In genomic region chr2:55154525-55155030, GRCh38 we compare ENCODE assay signal across 15 cellular contexts.
A peak's percentile ranks its signal among the peaks of the same experiment; 100 is the strongest.
DNase-seq lines count a peak whose midpoint lies in the region; ATAC-seq and TF ChIP-seq lines count a peak whose summit lies in the region.
"Had no signal": no experiment of that assay in that cellular context is flagged by ENCODE, and none has a peak within 500 bp of the region (broad histone marks: within the 10 kb centered on the region; RNA-seq: fewer than 3 reads in every experiment).

No MANE protein-coding gene starts in this region.

- no peak overlapping the region for H3K4me2 ChIP-seq in H9 (ENCODE audit: insufficient read depth, insufficient read length, low read length)

- H3K79me2 ChIP-seq in H9 (ENCODE audit: insufficient read depth, low read length) = no peaks in the 10 kb centered on the region

- H3K79me1 ChIP-seq in H9 (ENCODE audit: insufficient read depth, low read depth, low read length, poor library complexity, severe bottlenecking) = no peaks in the 10 kb centered on the region

- H2BK12ac ChIP-seq in H9 (ENCODE audit: insufficient read length, low read depth, low read length) = no peak overlapping the region

- H3K27me3 Mint-ChIP-seq in H9 (ENCODE audit: low read depth) = no peaks in the 10 kb centered on the region
- no peaks in the 10 kb centered on the region for H3K27me3 Mint-ChIP-seq in WTC11 (ENCODE audit: low read depth)
- H3K27me3 Mint-ChIP-seq: activated CD4-positive, alpha-beta memory T cell treated with anti-CD3 and anti-CD28 coated beads for 36 hours had no signal

- intact Hi-C loops in ascending aorta (cut with DNase I) = loop anchor here (2.0 kb wide), 1 partner anchor 20 kb away; no protein-coding TSS in a partner anchor
- intact Hi-C loops in stomach (cut with DNase I; ENCODE audit: low total_unique reads) = no loop called here

- H2AK5ac ChIP-seq in H9 (ENCODE audit: insufficient read length, low read length) = no peak overlapping the region

- H3K4me3 Mint-ChIP-seq in H9 (no peak overlapping the region), WTC11 (no peak overlapping the region)
- H3K4me3 Mint-ChIP-seq: activated CD4-positive, alpha-beta memory T cell treated with anti-CD3 and anti-CD28 coated beads for 36 hours had no signal

- no peaks in the 10 kb centered on the region for H3K9me3 ChIP-seq in H9 (ENCODE audit: control insufficient read depth, low read depth, low read length)
- no peaks in the 10 kb centered on the region for H3K9me3 ChIP-seq in ascending aorta
- no peaks in the 10 kb centered on the region for H3K9me3 ChIP-seq in stomach
- H3K9me3 ChIP-seq: left lung, tibial nerve had no signal

- H3K9ac ChIP-seq in H9 (ENCODE audit: extremely low read depth, insufficient read length, low read length) = no peak overlapping the region

- H4K5ac ChIP-seq in H9 (ENCODE audit: insufficient read length, low read depth, low read length) = no peak overlapping the region

- H3K4me1 ChIP-seq in H9 (ENCODE audit: insufficient read depth, low read length) = no peaks in the 10 kb centered on the region
- peaks cover 14 to 64% of the 10 kb centered on the region in 2 donors for H3K4me1 ChIP-seq in ascending aorta
- peaks cover 61 to 84% (median 72%) of the 10 kb centered on the region in 4 donors for H3K4me1 ChIP-seq in stomach

- H3K56ac ChIP-seq in H9 (ENCODE audit: insufficient read length, low read depth, low read length) = no peak overlapping the region

- H3T11ph ChIP-seq in H9 (ENCODE audit: low read length) = no peak overlapping the region

- no peak for TF ChIP-seq EP300 in stomach (IDR thresholded peaks at IDR 0.05)

- CTCF ChIA-PET in WTC11 (lab: Charles Lee) = interaction anchor here (0.6 kb wide), 1 partner anchor 93 kb away, joined by 4 read pairs; no protein-coding TSS in a partner anchor

- no peak for TF ChIP-seq POLR2A in stomach (IDR thresholded peaks at IDR 0.05)

- H2BK20ac ChIP-seq in H9 (ENCODE audit: low read depth, low read length, poor library complexity, severe bottlenecking) = no peak overlapping the region

- no peak overlapping the region for H3K23ac ChIP-seq in H9 (ENCODE audit: insufficient read length, low read depth, low read length)

- no CpG with 5 or more reads among the region's 3 CpGs for WGBS in H9 (ENCODE audit: extremely low coverage, insufficient read length, low lambda C conversion rate)
- WGBS in stomach, 5 donors = 59 to 87% (median 80%) methylated on average over 3 of the region's 3 CpGs

- H2BK5ac ChIP-seq in H9 (ENCODE audit: insufficient read length, low read length) = no peak overlapping the region

- POLR2A ChIA-PET in WTC11 (lab: Charles Lee) = no interaction called here

- no peaks in the 10 kb centered on the region for H4K20me1 ChIP-seq in H9 (ENCODE audit: control insufficient read depth, insufficient read depth, insufficient read length)

- H2AFZ ChIP-seq in H9 (ENCODE audit: low read length) = no peak overlapping the region

- TF ChIP-seq CTCF in H9 (conservative IDR thresholded peaks at IDR 0.05) (no peak), ascending aorta (IDR thresholded peaks at IDR 0.05) (no peak), stomach (IDR thresholded peaks at IDR 0.05) (no peak), WTC11 (IDR thresholded peaks at IDR 0.05) (no peak)

- H3K36me3 ChIP-seq in ascending aorta = no peaks in the 10 kb centered on the region
- no peaks in the 10 kb centered on the region for H3K36me3 ChIP-seq in stomach
- no peaks in the 10 kb centered on the region for H3K36me3 ChIP-seq in H7 (replicated peaks; ENCODE audit: control insufficient read depth, insufficient read depth, low read length)
- H3K36me3 ChIP-seq: left lung, tibial nerve had no signal

- H3K14ac ChIP-seq in H9 (ENCODE audit: insufficient read depth, low read length) = peak overlapping the region; percentile 45; the same call in 1 of the 2 replicates

- H3K9me3 Mint-ChIP-seq in H9 = no peaks in the 10 kb centered on the region
- no peaks in the 10 kb centered on the region for H3K9me3 Mint-ChIP-seq in WTC11
- H3K9me3 Mint-ChIP-seq: activated CD4-positive, alpha-beta memory T cell treated with anti-CD3 and anti-CD28 coated beads for 36 hours had no signal

- H3K18ac ChIP-seq in H9 (ENCODE audit: insufficient read length, low read depth, low read length) = no peak overlapping the region

- H2BK120ac ChIP-seq in H9 (ENCODE audit: low read depth, low read length, poor library complexity, severe bottlenecking) = no peak overlapping the region

- no peak overlapping the region for H4K8ac ChIP-seq in H9 (replicated peaks; ENCODE audit: insufficient read length, low read depth, low read length)

- DNase-seq in H9 (no peak), ascending aorta (ENCODE audit: low spot score in 2 of 2) (peak in 1 of 2 donors; percentile 22), stomach (no peak), H7 (no peak), WTC11 (ENCODE audit: low spot score) (no peak)
- DNase-seq: activated CD4-positive, alpha-beta memory T cell treated with anti-CD3 and anti-CD28 coated beads for 36 hours; activated effector memory CD4-positive, alpha-beta T cell treated with anti-CD3 and anti-CD28 coated beads, Interleukin-2, amount 50 U/mL, for 16 hours; AML-193; DMS79; left lung; NCI-H1048 had no signal

- no peak overlapping the region for H4K91ac ChIP-seq in H9 (ENCODE audit: insufficient read length, low read depth, low read length)

- H3K27me3 ChIP-seq in H9 (ENCODE audit: insufficient read depth, low read length) (no peaks in the 10 kb centered on the region), ascending aorta (no peaks in the 10 kb centered on the region), layer of hippocampus (ENCODE audit: control insufficient read depth, insufficient read depth, low read length) (no peaks in the 10 kb centered on the region), stomach (no peaks in the 10 kb centered on the region), H7 (ENCODE audit: control insufficient read depth, insufficient read depth, low read length) (no peaks in the 10 kb centered on the region)
- H3K27me3 ChIP-seq: left lung, tibial nerve had no signal

- H3K4me1 Mint-ChIP-seq in H9 (peaks cover 36 to 41% of the 10 kb centered on the region in 2 experiments), WTC11 (peaks cover 30% of the 10 kb centered on the region)

- no peak overlapping the region for H2BK15ac ChIP-seq in H9 (ENCODE audit: low read depth, low read length)

- ATAC-seq in WTC11 (no peak), GM18498 (IDR thresholded peaks at IDR 0.05; ENCODE audit: unreplicated experiment) (no peak), GM18519 (IDR thresholded peaks at IDR 0.05; ENCODE audit: low FRiP score, unreplicated experiment) (no peak)

- no peak overlapping the region for H3K4me3 ChIP-seq in ascending aorta
- no peak overlapping the region for H3K4me3 ChIP-seq in stomach
- H3K4me3 ChIP-seq in H7 (ENCODE audit: insufficient read depth, low read depth, low read length) = no peak overlapping the region
- H3K4me3 ChIP-seq: left lung, tibial nerve had no signal

- H3K27ac Mint-ChIP-seq in H9 (no peak overlapping the region), WTC11 (no peak overlapping the region)
- H3K27ac Mint-ChIP-seq: activated CD4-positive, alpha-beta memory T cell treated with anti-CD3 and anti-CD28 coated beads for 36 hours had no signal

- no peaks in the 10 kb centered on the region for H3K36me3 Mint-ChIP-seq in H9 (ENCODE audit: insufficient read depth in 1 of 3, low read depth in 3 of 3)
- H3K36me3 Mint-ChIP-seq in WTC11 = no peaks in the 10 kb centered on the region
- H3K36me3 Mint-ChIP-seq: activated CD4-positive, alpha-beta memory T cell treated with anti-CD3 and anti-CD28 coated beads for 36 hours had no signal

- no peaks in the 10 kb centered on the region for H3K23me2 ChIP-seq in H9 (ENCODE audit: insufficient read length, low read depth, low read length, poor library complexity, severe bottlenecking)

- H3K4ac ChIP-seq in H9 (ENCODE audit: low read depth, low read length) = no peak overlapping the region

- H3K27ac ChIP-seq in H9 (ENCODE audit: insufficient read length, low read depth, low read length) = no peak overlapping the region
- H3K27ac ChIP-seq in ascending aorta = peak overlapping the region; percentile 79 to 81
- peak overlapping the region; percentile 44 for H3K27ac ChIP-seq in layer of hippocampus (ENCODE audit: low read depth, low read length)
- H3K27ac ChIP-seq in stomach = peak overlapping the region in 3 of 5 donors; percentile 54 to 75 (median 75)
- H3K27ac ChIP-seq: left lung had no signal

TF ChIP-seq in WTC11, 78 proteins besides CTCF, POLR2A, EP300 and RAD21 (continues in another document):
- no peak for TF ChIP-seq TP53 (CRISPR knock-in tag; IDR thresholded peaks at IDR 0.05)
- no peak for TF ChIP-seq ZNF138 (CRISPR knock-in tag; conservative IDR thresholded peaks at IDR 0.05)
- no peak for TF ChIP-seq ZNF416 (CRISPR knock-in tag; IDR thresholded peaks at IDR 0.05)
- TF ChIP-seq SOX15 (CRISPR knock-in tag; IDR thresholded peaks at IDR 0.05) = no peak
- TF ChIP-seq E2F1 (CRISPR knock-in tag; IDR thresholded peaks at IDR 0.05) = no peak
- TF ChIP-seq EMX1 (CRISPR knock-in tag; IDR thresholded peaks at IDR 0.05) = no peak
- TF ChIP-seq IRF1 (CRISPR knock-in tag; IDR thresholded peaks at IDR 0.05) = no peak
- no peak for TF ChIP-seq NFYB (CRISPR knock-in tag; conservative IDR thresholded peaks at IDR 0.05; ENCODE audit: low read depth)
